Comparison of ENCODE assay signal across 8 cellular contexts in the genomic region with DNA sequence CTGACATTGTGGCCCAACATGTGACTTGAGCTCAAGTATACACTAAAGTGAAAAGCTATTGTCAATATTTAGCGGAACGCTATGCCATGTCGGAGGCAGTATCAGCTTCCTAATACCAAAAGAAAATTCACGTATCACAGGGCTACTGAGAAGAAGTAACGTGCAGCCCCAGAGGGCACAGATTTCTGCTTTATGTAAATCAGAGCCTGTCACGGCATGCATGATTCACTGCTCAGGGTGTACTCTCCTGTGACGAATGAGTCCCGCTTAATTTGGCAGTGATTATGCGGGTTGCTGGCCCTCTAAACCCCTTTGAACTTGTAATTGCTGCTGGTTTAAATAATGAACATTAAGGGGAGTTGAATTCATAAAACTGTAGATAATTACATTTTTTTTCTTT.
A peak's percentile ranks its signal among the peaks of the same experiment; 100 is the strongest.
DNase-seq lines count a peak whose midpoint lies in the region; ATAC-seq and TF ChIP-seq lines count a peak whose summit lies in the region.
"Had no signal": no experiment of that assay in that cellular context is flagged by ENCODE, and none has a peak within 500 bp of the region (broad histone marks: within the 10 kb centered on the region; RNA-seq: fewer than 3 reads in every experiment).

No MANE protein-coding gene starts in this region.

- no peaks in the 10 kb centered on the region for H3K27me3 ChIP-seq in stomach smooth muscle (ENCODE audit: control insufficient read depth in 1 of 2, insufficient read depth in 2 of 2, low read length in 2 of 2)
- H3K27me3 ChIP-seq: spleen had no signal

- peaks cover 8% of the 10 kb centered on the region; the same call in 1 of the 2 replicates for H3K4me1 ChIP-seq in HEK293 (ENCODE audit: control insufficient read depth, insufficient read depth, low read length)
- H3K4me1 ChIP-seq in stomach smooth muscle (ENCODE audit: control insufficient read depth, insufficient read depth, low read length): peaks cover 27% of the 10 kb centered on the region

- H3K36me3 ChIP-seq in HEK293 (ENCODE audit: control insufficient read depth in 2 of 2, insufficient read depth in 1 of 2, low read length in 2 of 2) (no peaks in the 10 kb centered on the region), stomach smooth muscle (ENCODE audit: control insufficient read depth in 2 of 2, insufficient read depth in 2 of 2, low read length in 2 of 2) (no peaks in the 10 kb centered on the region)
- H3K36me3 ChIP-seq: spleen had no signal

- H3K4me3 ChIP-seq in HEK293 (ENCODE audit: low read depth, low read length) (no peak overlapping the region), stomach smooth muscle (ENCODE audit: low read length in 2 of 2) (peak overlapping the region; percentile 26 to 57)
- H3K4me3 ChIP-seq: spleen had no signal

- no peak for TF ChIP-seq POLR2A in GM18505 (IDR thresholded peaks at IDR 0.05; ENCODE audit: borderline replicate concordance, extremely low read depth, insufficient read depth, insufficient read length)

- ATAC-seq in HG03520 (IDR thresholded peaks at IDR 0.05; ENCODE audit: unreplicated experiment) (no peak), GM18505 (IDR thresholded peaks at IDR 0.05; ENCODE audit: unreplicated experiment) (no peak)

- H3K9ac ChIP-seq in stomach smooth muscle (ENCODE audit: low read length in 2 of 2): peak overlapping the region in 1 of 2 donors; percentile 33

- H3K27ac ChIP-seq in HEK293 (ENCODE audit: extremely low read depth, low read depth, low read length) (no peak overlapping the region), stomach smooth muscle (ENCODE audit: low read length) (peak overlapping the region; percentile 77)
- H3K27ac ChIP-seq: spleen had no signal

- no peaks in the 10 kb centered on the region for H3K9me3 ChIP-seq in HEK293 (ENCODE audit: control insufficient read depth, insufficient read depth, low read depth, low read length)
- H3K9me3 ChIP-seq in stomach smooth muscle (ENCODE audit: control insufficient read depth in 2 of 2, low read length in 2 of 2): no peaks in the 10 kb centered on the region
- H3K9me3 ChIP-seq: spleen had no signal

- CTCF ChIA-PET in HEK293 (lab: Yijun Ruan, JAX): no interaction called here

- DNase-seq in amniotic epithelial cell (ENCODE audit: low read depth): peak; percentile 72
- DNase-seq in head of caudate nucleus: peak in 28 of 42 donors; percentile 22 to 85 (median 53)
- no peak for DNase-seq in DMS53 (lab: John Stamatoyannopoulos, UW)
- DNase-seq: spleen had no signal

- POLR2A ChIA-PET in HEK293 (lab: Yijun Ruan, JAX): interaction anchor here (0.7 kb wide), 1 partner anchor 24 kb away, joined by 3 read pairs; no protein-coding TSS in a partner anchor

- TF ChIP-seq CTCF in HEK293 (tag by site-specific recombination; IDR thresholded peaks at IDR 0.05): no peak

- intact Hi-C loops in head of caudate nucleus (cut with DNase I): loop anchor here (5.0 kb wide), 1 partner anchor 87 kb away; a partner anchor contains a TSS

TF ChIP-seq in HEK293, 187 proteins besides CTCF, POLR2A, EP300 and RAD21:
- TF ChIP-seq GFI1B (tag by site-specific recombination; IDR thresholded peaks at IDR 0.05) (peak; percentile 49; the same call in 1 of the 2 replicates), ZNF121 (tag by site-specific recombination; IDR thresholded peaks at IDR 0.05) (no peak), ZNF629 (tag by site-specific recombination; IDR thresholded peaks at IDR 0.05) (0 out of 2 replicates have a peak, but pooled peaks have one; percentile 14), ZNF366 (tag by site-specific recombination; conservative IDR thresholded peaks at IDR 0.05) (no peak)
